8 cellular contexts compared by ENCODE assay signal in the genomic region with DNA sequence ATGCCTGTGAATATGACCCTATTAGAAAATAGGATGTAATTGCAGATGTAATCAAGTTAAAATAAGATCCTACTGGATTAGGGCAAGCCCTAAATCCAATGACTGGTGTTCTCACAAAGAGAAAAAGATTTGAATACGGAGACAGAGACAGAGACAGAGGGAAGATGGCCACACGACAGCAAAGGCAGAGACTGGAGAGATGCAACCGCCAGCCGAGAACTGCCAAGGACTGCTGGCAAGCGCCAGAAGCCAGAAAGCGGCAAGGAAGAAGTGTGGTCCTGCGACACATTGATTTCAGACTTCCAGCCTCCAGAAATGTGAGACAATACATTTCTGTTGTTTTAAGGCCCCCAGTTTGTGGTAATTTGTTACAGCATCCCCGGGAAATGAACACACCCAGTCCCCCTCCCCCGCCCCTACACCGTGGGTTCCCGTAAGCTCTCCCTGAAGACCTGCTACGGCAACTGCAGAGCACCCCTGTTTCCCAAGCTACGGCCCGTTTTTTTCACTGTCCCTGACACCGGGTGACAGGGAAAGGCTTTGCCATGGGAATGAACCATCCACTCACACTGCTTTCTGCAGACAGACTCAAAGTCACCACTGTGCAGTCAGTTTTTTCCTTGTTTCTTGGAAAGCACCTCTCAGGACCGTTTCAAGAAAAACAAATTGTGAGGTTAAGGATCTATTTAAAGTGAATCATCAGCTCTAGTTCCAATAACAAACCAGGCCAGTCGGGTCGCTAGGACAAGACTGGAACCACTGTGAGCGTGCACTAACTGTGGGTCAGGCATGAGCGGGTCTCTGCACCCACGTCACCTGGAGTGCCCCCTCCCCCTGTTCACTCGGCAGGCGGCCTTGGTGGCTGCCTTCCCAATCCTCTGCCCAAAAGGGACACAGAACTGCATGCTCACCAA.
DNase-seq lines count a peak whose midpoint lies in the region; ATAC-seq, FAIRE-seq and TF ChIP-seq lines count a peak whose summit lies in the region.
"Not testable (repeated sequence)": the region's sequence is repeated elsewhere in the genome, so short reads cannot be mapped to it uniquely, and the experiment has no call there.

No MANE protein-coding gene starts in this region.

- not testable (repeated sequence) for H3K9me3 ChIP-seq in MG63; astrocyte (ENCODE audit: insufficient read depth, low read depth, low read length); lung (ENCODE audit: control insufficient read depth in 2 of 2, insufficient read depth in 1 of 2, low read length in 1 of 2)

- H3K4me3 Mint-ChIP-seq in astrocyte (ENCODE audit: unreplicated experiment); stimulated activated naive CD8-positive, alpha-beta T cell treated with anti-CD3 and anti-CD28 coated beads, Interleukin-15, amount 100 ng/mL, for 72 hours: not testable (repeated sequence)

- DNase-seq in DMS79 treated with DMSO at 0.1 percent for 48 hours (lab: John Stamatoyannopoulos, UW) (peak; percentile 13), MG63 (peak; percentile 85), astrocyte (ENCODE audit: low read depth) (peak; percentile 71), fibroblast of villous mesenchyme (ENCODE audit: low read depth) (peak; percentile 15)
- DNase-seq in lung (ENCODE audit: low spot score); stimulated activated naive CD8-positive, alpha-beta T cell treated with anti-CD3 and anti-CD28 coated beads, Interleukin-15, amount 100 ng/mL, for 72 hours: not testable (repeated sequence)

- not testable (repeated sequence) for H4K20me1 ChIP-seq in astrocyte (ENCODE audit: insufficient read depth, low read length)

- H3K9me3 Mint-ChIP-seq in astrocyte (ENCODE audit: unreplicated experiment); stimulated activated naive CD8-positive, alpha-beta T cell treated with anti-CD3 and anti-CD28 coated beads, Interleukin-15, amount 100 ng/mL, for 72 hours: not testable (repeated sequence)

- H2AFZ ChIP-seq in astrocyte (ENCODE audit: low read depth, low read length): not testable (repeated sequence)

- not testable (repeated sequence) for H3K36me3 Mint-ChIP-seq in astrocyte (ENCODE audit: low read depth, unreplicated experiment)

- TF ChIP-seq CTCF in astrocyte (IDR thresholded peaks at IDR 0.05; ENCODE audit: insufficient read depth, low read depth, low read length); fibroblast of villous mesenchyme (IDR thresholded peaks at IDR 0.05; ENCODE audit: insufficient read depth, low read depth, low read length); lung (IDR thresholded peaks at IDR 0.05; ENCODE audit: control extremely low read depth, extremely low read depth): not testable (repeated sequence)

- not testable (repeated sequence) for H3K4me3 ChIP-seq in MG63; astrocyte (ENCODE audit: insufficient read depth, low read depth, low read length); fibroblast of villous mesenchyme (ENCODE audit: low read depth, low read length); lung

- not testable (repeated sequence) for H3K9ac ChIP-seq in astrocyte (ENCODE audit: low read length)

- 58 to 64% methylated on average over 12 to 15 of the region's 23 CpGs for WGBS in lung, 2 donors

- H3K27ac Mint-ChIP-seq in astrocyte (ENCODE audit: unreplicated experiment); stimulated activated naive CD8-positive, alpha-beta T cell treated with anti-CD3 and anti-CD28 coated beads, Interleukin-15, amount 100 ng/mL, for 72 hours: not testable (repeated sequence)

- not testable (repeated sequence) for H3K4me1 Mint-ChIP-seq in astrocyte (ENCODE audit: low read depth, unreplicated experiment); stimulated activated naive CD8-positive, alpha-beta T cell treated with anti-CD3 and anti-CD28 coated beads, Interleukin-15, amount 100 ng/mL, for 72 hours

- not testable (repeated sequence) for H3K79me2 ChIP-seq in astrocyte (ENCODE audit: insufficient read depth, low read length)

- not testable (repeated sequence) for H3K4me1 ChIP-seq in astrocyte (ENCODE audit: insufficient read depth, low read length); lung (ENCODE audit: control insufficient read depth in 2 of 2, insufficient read depth in 2 of 2, low read length in 2 of 2)

- not testable (repeated sequence) for H3K36me3 ChIP-seq in MG63; astrocyte (ENCODE audit: insufficient read depth, low read length); lung (ENCODE audit: control insufficient read depth in 2 of 2, insufficient read depth in 2 of 2, low read length in 2 of 2)

- peak overlapping the region; percentile 67 for H3K4me2 ChIP-seq in astrocyte (ENCODE audit: low read length)

- H3K27ac ChIP-seq in astrocyte (ENCODE audit: low read depth, low read length): not testable (repeated sequence)
- H3K27ac ChIP-seq in lung (ENCODE audit: low read depth in 1 of 2, low read length in 1 of 2): peak overlapping the region in 1 of 2 donors; percentile 67

- H3K27me3 Mint-ChIP-seq in astrocyte (ENCODE audit: low read depth, unreplicated experiment); stimulated activated naive CD8-positive, alpha-beta T cell treated with anti-CD3 and anti-CD28 coated beads, Interleukin-15, amount 100 ng/mL, for 72 hours: not testable (repeated sequence)

- ATAC-seq in GM19395 (IDR thresholded peaks at IDR 0.05; ENCODE audit: unreplicated experiment) (peak; percentile 69), HG02884 (IDR thresholded peaks at IDR 0.05; ENCODE audit: unreplicated experiment) (peak; percentile 73), lung (ENCODE audit: insufficient read depth, low FRiP score) (peak; percentile 13)
- ATAC-seq in stimulated activated naive CD8-positive, alpha-beta T cell treated with anti-CD3 and anti-CD28 coated beads, Interleukin-15, amount 100 ng/mL, for 72 hours: peak; percentile 35

- not testable (repeated sequence) for H3K27me3 ChIP-seq in MG63; astrocyte (ENCODE audit: insufficient read depth, low read length); lung (ENCODE audit: control insufficient read depth, insufficient read depth)

- not testable (repeated sequence) for FAIRE-seq in astrocyte (lab: Jason Lieb, UNC)

Comparison
In these comparisons a context has a peak if more than half of its experiments do, and no peak if none do; other contexts are left out.
1. ATAC-seq: peak in every context shown above with its lines; median percentile 73 in HG02884; 69 in GM19395; 35 in stimulated activated naive CD8-positive, alpha-beta T cell treated with anti-CD3 and anti-CD28 coated beads, Interleukin-15, amount 100 ng/mL, for 72 hours; 13 in lung.